In the genomic region with DNA sequence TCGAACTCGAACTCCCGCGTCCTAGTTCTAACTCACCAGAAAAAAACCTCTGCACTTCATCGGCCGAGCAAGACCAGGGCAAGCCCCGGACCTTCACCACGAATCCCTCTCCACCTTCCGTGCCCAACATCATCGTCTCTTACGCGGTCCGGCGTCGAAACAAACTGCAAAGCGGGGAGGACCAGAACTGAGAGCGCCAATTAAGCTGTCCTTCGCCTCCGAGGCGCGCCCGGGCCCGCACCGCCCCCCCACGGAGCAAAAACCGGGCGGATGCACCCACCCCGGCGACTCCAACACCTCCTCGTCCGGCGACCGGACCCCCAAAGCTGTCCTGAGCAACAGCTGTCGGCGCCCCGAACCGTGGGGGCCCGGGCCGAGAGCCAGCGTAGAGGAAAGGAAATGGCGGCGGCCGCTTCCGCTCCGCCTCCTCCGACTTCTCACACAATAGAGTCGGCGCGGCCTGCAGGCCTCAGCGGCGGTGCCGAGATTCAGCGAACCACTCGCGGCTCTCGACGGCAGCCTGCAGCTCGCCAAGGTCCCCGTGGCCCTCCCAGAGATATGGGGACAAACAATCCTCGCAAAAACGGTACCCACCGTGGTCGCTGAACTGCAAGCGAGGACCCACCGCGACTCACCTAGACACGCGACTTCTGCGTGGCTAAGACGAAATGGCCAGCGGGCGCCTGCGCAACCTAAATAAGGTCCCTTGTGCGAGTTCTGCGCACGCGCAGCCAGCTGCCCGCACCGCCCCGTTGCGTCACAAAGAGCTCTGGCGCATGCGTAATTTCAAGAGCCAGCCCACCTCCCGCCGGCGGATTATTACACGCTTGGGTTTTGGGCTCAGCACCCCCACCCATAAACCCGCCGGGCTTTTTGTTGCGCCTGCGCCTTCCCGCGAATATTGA, we compare ENCODE assay signal across 8 cellular contexts. TPM values are rescaled to one million over a fixed set of nuclear protein-coding genes. Genes with fewer than 3 reads are reported as not detected.
DNase-seq lines count a peak whose midpoint lies in the region; ATAC-seq lines count a peak whose summit lies in the region.

A gene with protein sequence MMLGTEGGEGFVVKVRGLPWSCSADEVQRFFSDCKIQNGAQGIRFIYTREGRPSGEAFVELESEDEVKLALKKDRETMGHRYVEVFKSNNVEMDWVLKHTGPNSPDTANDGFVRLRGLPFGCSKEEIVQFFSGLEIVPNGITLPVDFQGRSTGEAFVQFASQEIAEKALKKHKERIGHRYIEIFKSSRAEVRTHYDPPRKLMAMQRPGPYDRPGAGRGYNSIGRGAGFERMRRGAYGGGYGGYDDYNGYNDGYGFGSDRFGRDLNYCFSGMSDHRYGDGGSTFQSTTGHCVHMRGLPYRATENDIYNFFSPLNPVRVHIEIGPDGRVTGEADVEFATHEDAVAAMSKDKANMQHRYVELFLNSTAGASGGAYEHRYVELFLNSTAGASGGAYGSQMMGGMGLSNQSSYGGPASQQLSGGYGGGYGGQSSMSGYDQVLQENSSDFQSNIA (minus strand): TSS at position 671 of the 905 bp plus-strand sequence. CDS start 538 bp downstream, at position 133.

- H3K27me3 Mint-ChIP-seq in activated CD4-positive, alpha-beta T cell treated with anti-CD3 and anti-CD28 coated beads, Interleukin-2, amount 10 ng/mL, durations not matched to agents 7 days and 5 days: no peaks in the 10 kb centered on the region

- ATAC-seq in GM19328 (IDR thresholded peaks at IDR 0.05; ENCODE audit: unreplicated experiment) (peak; percentile 72), HG03520 (IDR thresholded peaks at IDR 0.05; ENCODE audit: unreplicated experiment) (peak; percentile 61), left lobe of liver (peak; percentile 81)

- no peaks in the 10 kb centered on the region for H3K27me3 ChIP-seq in BLaER1

- DNase-seq in NCI-H69 (lab: John Stamatoyannopoulos, UW) (peak; percentile 99), dedifferentiated amniotic fluid mesenchymal stem cell (ENCODE audit: extremely low spot score) (peak; percentile 99), left lobe of liver (ENCODE audit: low spot score) (peak; percentile 99)
- DNase-seq in activated CD4-positive, alpha-beta T cell treated with anti-CD3 and anti-CD28 coated beads, Interleukin-2, amount 10 ng/mL, durations not matched to agents 7 days and 5 days: peak; percentile 99
- DNase-seq in stimulated activated CD4-positive, alpha-beta T cell treated with anti-CD3 and anti-CD28 coated beads, Interleukin-2, amount 100 ng/mL, for 4 hours (ENCODE audit: low read depth): peak; percentile 98

- H3K4me1 ChIP-seq in BLaER1: peaks cover 51% of the 10 kb centered on the region

- peak within 1 kb of the TSS; percentile 99 for H3K27ac Mint-ChIP-seq in activated CD4-positive, alpha-beta T cell treated with anti-CD3 and anti-CD28 coated beads, Interleukin-2, amount 10 ng/mL, durations not matched to agents 7 days and 5 days

- H4K20me1 ChIP-seq in BLaER1: peaks cover 51% of the 10 kb centered on the region

- peak within 1 kb of the TSS; percentile 88 for H3K4me3 Mint-ChIP-seq in activated CD4-positive, alpha-beta T cell treated with anti-CD3 and anti-CD28 coated beads, Interleukin-2, amount 10 ng/mL, durations not matched to agents 7 days and 5 days

- peaks cover 36% of the 10 kb centered on the region for H3K4me1 Mint-ChIP-seq in activated CD4-positive, alpha-beta T cell treated with anti-CD3 and anti-CD28 coated beads, Interleukin-2, amount 10 ng/mL, durations not matched to agents 7 days and 5 days

- peaks cover 42% of the 10 kb centered on the region for H3K36me3 ChIP-seq in BLaER1

- peak within 1 kb of the TSS; percentile 96 for H3K4me2 ChIP-seq in BLaER1

- POLR2A ChIA-PET in activated CD4-positive, alpha-beta T cell treated with anti-CD3 and anti-CD28 coated beads, Interleukin-2, amount 10 ng/mL, durations not matched to agents 7 days and 5 days (lab: Charles Lee): interaction anchor here (0.5 to 1.2 kb wide), 14 partner anchors 8 to 1293 kb away, joined by 3 to 6 read pairs (median 3); a partner anchor contains a TSS

- H3K9me3 ChIP-seq in BLaER1: no peaks in the 10 kb centered on the region

- H3K27ac ChIP-seq in BLaER1: peak within 1 kb of the TSS; percentile 100

- H3K9me3 Mint-ChIP-seq in activated CD4-positive, alpha-beta T cell treated with anti-CD3 and anti-CD28 coated beads, Interleukin-2, amount 10 ng/mL, durations not matched to agents 7 days and 5 days: no peaks in the 10 kb centered on the region

- CTCF ChIA-PET in activated CD4-positive, alpha-beta T cell treated with anti-CD3 and anti-CD28 coated beads, Interleukin-2, amount 10 ng/mL, durations not matched to agents 7 days and 5 days (lab: Charles Lee): interaction anchor here (0.6 to 1.6 kb wide), 17 partner anchors 10 to 132 kb away, joined by 3 to 8 read pairs (median 3); a partner anchor contains a TSS

- peak within 1 kb of the TSS; percentile 95 for H3K4me3 ChIP-seq in BLaER1

- peak within 1 kb of the TSS; percentile 100 for H3K9ac ChIP-seq in BLaER1

- H3K36me3 Mint-ChIP-seq in activated CD4-positive, alpha-beta T cell treated with anti-CD3 and anti-CD28 coated beads, Interleukin-2, amount 10 ng/mL, durations not matched to agents 7 days and 5 days (ENCODE audit: low read depth): peaks cover 45% of the 10 kb centered on the region

RNA-seq across cellular contexts. Expression of the gene that starts here (rescaled TPM):
- 100 to 1,000 TPM; 895 to 954 TPM for total RNA-seq in activated CD4-positive, alpha-beta T cell treated with anti-CD3 and anti-CD28 coated beads, Interleukin-2, amount 10 ng/mL, durations not matched to agents 7 days and 5 days
- 215 TPM for total RNA-seq in left lobe of liver

Comparison
In these comparisons a context has a peak if more than half of its experiments do, and no peak if none do; other contexts are left out.
1. Peak in every context shown above with its lines: DNase-seq, ATAC-seq, H3K4me3 ChIP-seq and H3K27ac ChIP-seq.